ENCODE assay signal across 21 cellular contexts in genomic region chr10:43055991-43056567, GRCh38. TPM values are rescaled to one million over a fixed set of nuclear protein-coding genes. Genes with fewer than 3 reads are reported as not detected.
A peak's percentile ranks its signal among the peaks of the same experiment; 100 is the strongest.
DNase-seq lines count a peak whose midpoint lies in the region; ATAC-seq, FAIRE-seq and TF ChIP-seq lines count a peak whose summit lies in the region.
"Had no signal": no experiment of that assay in that cellular context is flagged by ENCODE, and none has a peak within 500 bp of the region (broad histone marks: within the 10 kb centered on the region; RNA-seq: fewer than 3 reads in every experiment).

No MANE protein-coding gene starts in this region.

- no peaks in the 10 kb centered on the region for H3K9me3 Mint-ChIP-seq in WTC11
- H3K9me3 Mint-ChIP-seq in activated CD8-positive, alpha-beta T cell treated with anti-CD3 and anti-CD28 coated beads, Interleukin-2, amount 10 ng/mL, durations not matched to agents 7 days and 5 days (ENCODE audit: insufficient read depth), result no peaks in the 10 kb centered on the region
- H3K9me3 Mint-ChIP-seq: activated T-cell treated with anti-CD3 and anti-CD28 coated beads, Interleukin-2, amount 50 U/mL, for 72 hours had no signal

- TF ChIP-seq POLR2A in right lobe of liver (IDR thresholded peaks at IDR 0.05) (no peak), HepG2 (IDR thresholded peaks at IDR 0.05; ENCODE audit: insufficient read depth in 1 of 2, low read depth in 2 of 2, low read length in 2 of 2) (no peak)

- BruUV-seq in HepG2 (replicated peaks; lab: Mats Ljungman, UMichigan), result no TSS peak

- H3K4me2 ChIP-seq in HepG2 (ENCODE audit: low read depth, low read length), result no peak overlapping the region

- in situ Hi-C loops in HepG2 (cut with HindIII; ENCODE audit: extremely low pct_ligation_motif_present, low pct_unique_long_range_greater_than_20kb), result no loop called here

- no peaks in the 10 kb centered on the region for H3K36me3 ChIP-seq in right lobe of liver
- no peaks in the 10 kb centered on the region for H3K36me3 ChIP-seq in HepG2 (replicated peaks in 1 of 2; ENCODE audit: control insufficient read depth in 1 of 2, insufficient read depth in 2 of 2, low read length in 2 of 2)
- no peaks in the 10 kb centered on the region for H3K36me3 ChIP-seq in lower lobe of right lung

- DNase-seq in right lobe of liver (peak; percentile 59 to 68 (median 65)), HepG2 (ENCODE audit: low spot score) (no peak), WTC11 (ENCODE audit: low spot score) (peak; percentile 7), lower lobe of right lung (peak; percentile 24), AG08396 (ENCODE audit: low spot score) (no peak)
- DNase-seq in activated CD8-positive, alpha-beta T cell treated with anti-CD3 and anti-CD28 coated beads, Interleukin-2, amount 10 ng/mL, durations not matched to agents 7 days and 5 days, result no peak
- DNase-seq in activated CD4-positive, alpha-beta T cell treated with anti-CD3 and anti-CD28 coated beads for 48 hours, result no peak
- DNase-seq: activated CD4-positive, alpha-beta T cell treated with anti-CD3 and anti-CD28 coated beads, Interleukin-2, amount 50 U/mL, for 48 hours; activated T-cell treated with anti-CD3 and anti-CD28 coated beads, Interleukin-2, amount 50 U/mL, for 72 hours; GOT3; NCI-H1417 treated with DMSO at 0.1 percent for 48 hours; NCI-H69; stimulated activated CD4-positive, alpha-beta T cell treated with anti-CD3 and anti-CD28 coated beads, Interleukin-1b, Interleukin-23, amount 100 ng/mL, for 48 hours; stimulated activated naive CD4-positive, alpha-beta T cell had no signal

- peaks cover 3% of the 10 kb centered on the region; the same call in 1 of the 2 replicates for H3K27me3 Mint-ChIP-seq in WTC11 (ENCODE audit: low read depth)
- H3K27me3 Mint-ChIP-seq in activated CD8-positive, alpha-beta T cell treated with anti-CD3 and anti-CD28 coated beads, Interleukin-2, amount 10 ng/mL, durations not matched to agents 7 days and 5 days (ENCODE audit: low read depth), result peaks cover 12% of the 10 kb centered on the region

- no peak for TF ChIP-seq EP300 in HepG2 (IDR thresholded peaks at IDR 0.05; ENCODE audit: low read depth in 2 of 2, low read length in 2 of 2)
- no peak for TF ChIP-seq EP300 in HepG2 (CRISPR knock-in tag; IDR thresholded peaks at IDR 0.05; ENCODE audit: borderline replicate concordance)

- intact Hi-C loops in right lobe of liver (cut with DNase I), result no loop called here
- intact Hi-C loops in HepG2 (cut with micrococcal nuclease; ENCODE audit: unreplicated experiment), result no loop called here
- intact Hi-C loops in lower lobe of right lung (cut with DNase I), result no loop called here

- no peaks in the 10 kb centered on the region for H3K27me3 ChIP-seq in right lobe of liver
- peaks cover 4 to 22% of the 10 kb centered on the region in 2 experiments; a peak in 3 of 5 replicates for H3K27me3 ChIP-seq in HepG2 (ENCODE audit: control insufficient read depth in 1 of 2, insufficient read depth in 2 of 2, low read length in 2 of 2)
- H3K27me3 ChIP-seq in lower lobe of right lung (ENCODE audit: low read depth), result peaks cover 9% of the 10 kb centered on the region
- H3K27me3 ChIP-seq: body of pancreas had no signal

- H3K9ac ChIP-seq in HepG2 (ENCODE audit: insufficient read depth, low read depth, low read length), result no peak overlapping the region

- H3K4me1 ChIP-seq in right lobe of liver (peaks cover 0 to 46% (median 21%) of the 10 kb centered on the region in 4 donors), HepG2 (ENCODE audit: insufficient read depth, low read length) (peaks cover 12% of the 10 kb centered on the region), lower lobe of right lung (no peaks in the 10 kb centered on the region)
- H3K4me1 ChIP-seq: body of pancreas, Caco-2 had no signal

- H3K27ac ChIP-seq in right lobe of liver (peak overlapping the region in 2 of 3 donors; percentile 2 to 35), HepG2 (ENCODE audit: extremely low read length, insufficient read depth, low read length) (no peak overlapping the region), lower lobe of right lung (no peak overlapping the region)
- H3K27ac ChIP-seq: body of pancreas, HL-60 had no signal

- no peaks in the 10 kb centered on the region for H3K9me3 ChIP-seq in right lobe of liver
- H3K9me3 ChIP-seq in HepG2 (ENCODE audit: low read length), result no peaks in the 10 kb centered on the region
- H3K9me3 ChIP-seq in lower lobe of right lung, result no peaks in the 10 kb centered on the region
- H3K9me3 ChIP-seq: body of pancreas, Caco-2 had no signal

- H4K20me1 ChIP-seq in HepG2 (ENCODE audit: insufficient read depth, low read length), result no peaks in the 10 kb centered on the region

- CTCF ChIA-PET in HepG2 (lab: Yijun Ruan, JAX; ENCODE audit: low intra/inter-chr PET ratio, low total read pairs) (no interaction called here), WTC11 (lab: Charles Lee) (interaction anchor here (0.6 to 1.6 kb wide), 4 partner anchors 14 to 74 kb away, joined by 3 to 5 read pairs (median 4); no protein-coding TSS in a partner anchor)
- CTCF ChIA-PET in activated CD8-positive, alpha-beta T cell treated with anti-CD3 and anti-CD28 coated beads, Interleukin-2, amount 10 ng/mL, durations not matched to agents 7 days and 5 days (lab: Charles Lee), result no interaction called here

- ATAC-seq in right lobe of liver (peak in 3 of 4 donors; percentile 4 to 41 (median 30)), HepG2 (no peak), WTC11 (no peak), lower lobe of right lung (no peak)
- no peak for ATAC-seq in activated CD8-positive, alpha-beta T cell treated with anti-CD3 and anti-CD28 coated beads, Interleukin-2, amount 10 ng/mL, durations not matched to agents 7 days and 5 days
- ATAC-seq: activated T-cell treated with anti-CD3 and anti-CD28 coated beads, Interleukin-2, amount 50 U/mL, for 72 hours; body of pancreas; T-helper 17 cell had no signal

- no peak overlapping the region for H3K27ac Mint-ChIP-seq in WTC11
- H3K27ac Mint-ChIP-seq in activated CD8-positive, alpha-beta T cell treated with anti-CD3 and anti-CD28 coated beads, Interleukin-2, amount 10 ng/mL, durations not matched to agents 7 days and 5 days, result no peak overlapping the region
- H3K27ac Mint-ChIP-seq: activated naive CD8-positive, alpha-beta T cell; activated T-cell treated with anti-CD3 and anti-CD28 coated beads, Interleukin-2, amount 50 U/mL, for 72 hours; T-helper 17 cell had no signal

- TF ChIP-seq CTCF in right lobe of liver (IDR thresholded peaks at IDR 0.05) (no peak), HepG2 (CRISPR knock-in tag; IDR thresholded peaks at IDR 0.05) (no peak), WTC11 (IDR thresholded peaks at IDR 0.05) (no peak), lower lobe of right lung (IDR thresholded peaks at IDR 0.05) (no peak)

- H3K36me3 Mint-ChIP-seq in WTC11, result no peaks in the 10 kb centered on the region
- no peaks in the 10 kb centered on the region for H3K36me3 Mint-ChIP-seq in activated CD8-positive, alpha-beta T cell treated with anti-CD3 and anti-CD28 coated beads, Interleukin-2, amount 10 ng/mL, durations not matched to agents 7 days and 5 days (ENCODE audit: low read depth)
- H3K36me3 Mint-ChIP-seq: activated naive CD8-positive, alpha-beta T cell had no signal

- H2AFZ ChIP-seq in HepG2 (ENCODE audit: low read length), result no peak overlapping the region

- H3K4me1 Mint-ChIP-seq in WTC11, result peaks cover 10% of the 10 kb centered on the region
- H3K4me1 Mint-ChIP-seq in activated CD8-positive, alpha-beta T cell treated with anti-CD3 and anti-CD28 coated beads, Interleukin-2, amount 10 ng/mL, durations not matched to agents 7 days and 5 days (ENCODE audit: low read depth), result no peaks in the 10 kb centered on the region

- H3K4me3 ChIP-seq in right lobe of liver, result no peak overlapping the region
- no peak overlapping the region for H3K4me3 ChIP-seq in HepG2 (replicated peaks in 1 of 3; ENCODE audit: insufficient read depth in 1 of 3, low read depth in 2 of 3, low read length in 3 of 3)
- H3K4me3 ChIP-seq in lower lobe of right lung, result no peak overlapping the region
- H3K4me3 ChIP-seq: body of pancreas, lung had no signal

- FAIRE-seq in HepG2 (lab: Jason Lieb, UNC), result no peak
- FAIRE-seq: colon had no signal

- 40% methylated on average over 1 of the region's 2 CpGs for WGBS in right lobe of liver (ENCODE audit: insufficient coverage, low coverage, low lambda C conversion rate, missing lambda C conversion rate)
- 38% methylated on average over 2 of the region's 2 CpGs for WGBS in HepG2 (ENCODE audit: low lambda C conversion rate)

- no peaks in the 10 kb centered on the region for H3K79me2 ChIP-seq in HepG2 (ENCODE audit: insufficient read depth, low read length)

- TF ChIP-seq RAD21 in HepG2 (CRISPR knock-in tag; IDR thresholded peaks at IDR 0.05), result no peak

- POLR2A ChIA-PET in HepG2 (lab: Yijun Ruan, JAX), result no interaction called here
- POLR2A ChIA-PET in WTC11 (lab: Charles Lee), result no interaction called here
- POLR2A ChIA-PET in activated CD8-positive, alpha-beta T cell treated with anti-CD3 and anti-CD28 coated beads, Interleukin-2, amount 10 ng/mL, durations not matched to agents 7 days and 5 days (lab: Charles Lee), result no interaction called here

- no peak overlapping the region for H3K4me3 Mint-ChIP-seq in WTC11
- no peak overlapping the region for H3K4me3 Mint-ChIP-seq in activated CD8-positive, alpha-beta T cell treated with anti-CD3 and anti-CD28 coated beads, Interleukin-2, amount 10 ng/mL, durations not matched to agents 7 days and 5 days
- H3K4me3 Mint-ChIP-seq: activated naive CD8-positive, alpha-beta T cell; activated T-cell treated with anti-CD3 and anti-CD28 coated beads, Interleukin-2, amount 50 U/mL, for 72 hours; T-helper 17 cell had no signal

RNA-seq across cellular contexts. Expression of gene RET, which starts 20.8 kb away (rescaled TPM):
- total RNA-seq in right lobe of liver, result 10 to 100 TPM in 1 of 6 experiments, 1 to 10 TPM in 3, under 1 TPM in 2; 0.53 to 10.2 (median 1.4) TPM
- 0.02 TPM in 1 of 2 replicates, not detected in the other for total RNA-seq in HepG2 (2016; rRNA removed; fragmentation: Illumina TruSeq; extraction: Trizol)
- total RNA-seq in HepG2 (2016; cell fraction: cytosol; rRNA removed; fragmentation: Illumina TruSeq; extraction: Trizol; ENCODE audit: low read depth), result not detected in 2 replicates
- not detected in 2 replicates for total RNA-seq in HepG2 (2016; cell fraction: insoluble cytoplasmic fraction; rRNA removed; fragmentation: Illumina TruSeq; extraction: Trizol)
- total RNA-seq in HepG2 (2016; cell fraction: membrane; rRNA removed; fragmentation: Illumina TruSeq; extraction: Trizol), result not detected in 2 replicates
- not detected in 2 replicates for total RNA-seq in HepG2 (2016; cell fraction: nucleus; rRNA removed; fragmentation: Illumina TruSeq; extraction: Trizol)
- polyA plus RNA-seq in HepG2 (2011; rRNA removed), result not detected in 2 replicates
- polyA plus RNA-seq in HepG2 (2011; cell fraction: cytosol; rRNA removed), result not detected in 2 replicates
- not detected in 2 replicates for polyA plus RNA-seq in HepG2 (2011; cell fraction: nucleus; rRNA removed)
- polyA plus RNA-seq in HepG2 (2012), result 0.03 TPM in 1 of 2 replicates, not detected in the other
- polyA plus RNA-seq in HepG2 (2016; cell fraction: cytosol; fragmentation: Illumina TruSeq; extraction: Trizol; ENCODE audit: low read depth), result not detected in 2 replicates
- polyA plus RNA-seq in HepG2 (2016; cell fraction: insoluble cytoplasmic fraction; fragmentation: Illumina TruSeq; extraction: Trizol; ENCODE audit: low read depth), result not detected in 2 replicates
- not detected in 2 replicates for polyA plus RNA-seq in HepG2 (2016; cell fraction: membrane; fragmentation: Illumina TruSeq; extraction: Trizol; ENCODE audit: low read depth)
- polyA plus RNA-seq in HepG2 (2016; cell fraction: nucleus; fragmentation: Illumina TruSeq; extraction: Trizol; ENCODE audit: insufficient read depth, low read depth), result not detected in 2 replicates
- polyA minus RNA-seq in HepG2 (2011; rRNA and poly(A)+ RNA removed; ENCODE audit: low replicate concordance), result 0.04 TPM in 1 of 2 replicates, not detected in the other
- polyA minus RNA-seq in HepG2 (2011; cell fraction: cytosol; rRNA and poly(A)+ RNA removed), result not detected in 2 replicates
- polyA minus RNA-seq in HepG2 (2011; cell fraction: nucleus; rRNA and poly(A)+ RNA removed), result not detected in 2 replicates
- total RNA-seq in WTC11 (2021), result 17.8 to 21.4 TPM (median 19.3 TPM) in 3 replicates
- 0.68 TPM for total RNA-seq in lower lobe of right lung
- total RNA-seq in activated CD8-positive, alpha-beta T cell treated with anti-CD3 and anti-CD28 coated beads, Interleukin-2, amount 10 ng/mL, durations not matched to agents 7 days and 5 days, result under 1 TPM; 0.13 to 0.34 TPM
- total RNA-seq: Caco-2 had no signal

Comparison
In these comparisons a context has a peak if more than half of its experiments do, and no peak if none do; other contexts are left out.
1. ATAC-seq: peak in right lobe of liver (3 of 4); none in HepG2 (single experiment), WTC11 (single experiment), lower lobe of right lung (0 of 2) and activated CD8-positive, alpha-beta T cell treated with anti-CD3 and anti-CD28 coated beads, Interleukin-2, amount 10 ng/mL, durations not matched to agents 7 days and 5 days (single experiment).
2. DNase-seq: peak in right lobe of liver (3 of 3), WTC11 (single experiment) and lower lobe of right lung (single experiment); none in HepG2 (single experiment), AG08396 (single experiment), activated CD8-positive, alpha-beta T cell treated with anti-CD3 and anti-CD28 coated beads, Interleukin-2, amount 10 ng/mL, durations not matched to agents 7 days and 5 days (single experiment) and activated CD4-positive, alpha-beta T cell treated with anti-CD3 and anti-CD28 coated beads for 48 hours (single experiment).
3. H3K27ac ChIP-seq: peak in right lobe of liver (2 of 3); none in HepG2 (single experiment) and lower lobe of right lung (single experiment).